In genomic region chr17:15917021-15917438, GRCh38 we compare ENCODE assay signal across 20 cellular contexts. TPM values are rescaled to one million over a fixed set of nuclear protein-coding genes. Genes with fewer than 3 reads are reported as not detected.
DNase-seq lines count a peak whose midpoint lies in the region; ATAC-seq, FAIRE-seq and TF ChIP-seq lines count a peak whose summit lies in the region.
"Had no signal": no experiment of that assay in that cellular context is flagged by ENCODE, and none has a peak within 500 bp of the region (broad histone marks: within the 10 kb centered on the region; RNA-seq: fewer than 3 reads in every experiment).

No MANE protein-coding gene starts in this region.

- in situ Hi-C loops in Panc1 (cut with HindIII; ENCODE audit: low pct_unique_long_range_greater_than_20kb, low sequenced_read_pairs) = no loop called here

- DNase-seq in Panc1 (ENCODE audit: low read depth, low spot score) = no peak
- no peak for DNase-seq in endothelial cell of umbilical vein (ENCODE audit: low read depth, low spot score)
- no peak for DNase-seq in osteoblast (ENCODE audit: insufficient read length, low spot score, missing footprints)
- DNase-seq in suprapubic skin (ENCODE audit: low spot score in 2 of 2) = peak in 1 of 2 donors; percentile 66
- DNase-seq in effector CD4-positive, alpha-beta T cell = no peak
- no peak for DNase-seq in BE2C
- DNase-seq: activated CD4-positive, alpha-beta T cell treated with anti-CD3 and anti-CD28 coated beads for 48 hours; activated gamma-delta T cell; activated T-cell treated with anti-CD3 and anti-CD28 coated beads, Interleukin-2, amount 50 U/mL, for 24 hours; CD4-positive, alpha-beta memory T cell; mammary epithelial cell; NCI-H1694 treated with DMSO at 0.1 percent for 48 hours; NCI-H524; SHP77 treated with DMSO at 0.1 percent for 48 hours; small intestine; stimulated activated CD4-positive, alpha-beta T cell treated with anti-CD3 and anti-CD28 coated beads, Interleukin-1b, Interleukin-23, amount 100 ng/mL, for 48 hours; stimulated activated CD8-positive, alpha-beta memory T cell treated with anti-CD3 and anti-CD28 coated beads, Interleukin-4, amount 100 ng/mL, for 48 hours had no signal

- peaks cover 9% of the 10 kb centered on the region for H3K4me1 ChIP-seq in Panc1 (ENCODE audit: control insufficient read depth, insufficient read depth, low read length)
- H3K4me1 ChIP-seq in endothelial cell of umbilical vein (ENCODE audit: control insufficient read depth, extremely low read depth, insufficient read depth, low read length) = peaks cover 13% of the 10 kb centered on the region
- H3K4me1 ChIP-seq in osteoblast (ENCODE audit: insufficient read depth, low read length) = peaks cover 26% of the 10 kb centered on the region
- peaks cover 7% of the 10 kb centered on the region for H3K4me1 ChIP-seq in suprapubic skin
- peaks cover 2% of the 10 kb centered on the region; the same call in 1 of the 2 replicates for H3K4me1 ChIP-seq in BE2C

- H3K4me3 ChIP-seq in Panc1 (ENCODE audit: low read depth in 2 of 2, low read length in 2 of 2) (no peak overlapping the region), endothelial cell of umbilical vein (replicated peaks in 1 of 3; ENCODE audit: insufficient read depth in 1 of 3, low read depth in 1 of 3, low read length in 3 of 3) (no peak overlapping the region), osteoblast (ENCODE audit: insufficient read depth, low read length) (peak overlapping the region; percentile 60), suprapubic skin (peak overlapping the region; percentile 9), BE2C (ENCODE audit: low read depth, low read length) (no peak overlapping the region)

- whole genome bisulfite sequencing in suprapubic skin = 62% methylated on average over 7 of the region's 20 CpGs

- TF ChIP-seq CTCF in Panc1 (IDR thresholded peaks at IDR 0.05) (no peak), endothelial cell of umbilical vein (IDR thresholded peaks at IDR 0.05; ENCODE audit: extremely low read depth in 1 of 2, insufficient read depth in 1 of 2, low read depth in 1 of 2, low read length in 2 of 2) (no peak), osteoblast (IDR thresholded peaks at IDR 0.05; ENCODE audit: extremely low read depth, low read depth, low read length) (no peak), suprapubic skin (IDR thresholded peaks at IDR 0.05) (no peak), BE2C (IDR thresholded peaks at IDR 0.05; ENCODE audit: low read depth, low read length) (no peak)

- no peak for TF ChIP-seq EP300 in suprapubic skin (IDR thresholded peaks at IDR 0.05)

- H3K9me3 ChIP-seq in Panc1 (ENCODE audit: control insufficient read depth, insufficient read depth, low read depth, low read length) (no peaks in the 10 kb centered on the region; the same call in 1 of the 2 replicates), endothelial cell of umbilical vein (replicated peaks; ENCODE audit: control insufficient read depth, insufficient read depth, low read length) (no peaks in the 10 kb centered on the region), osteoblast (ENCODE audit: low read depth, low read length) (no peaks in the 10 kb centered on the region), suprapubic skin (no peaks in the 10 kb centered on the region), BE2C (no peaks in the 10 kb centered on the region)
- H3K9me3 ChIP-seq: Peyer's patch had no signal

- H3K27ac ChIP-seq in Panc1 (ENCODE audit: low read length) (peak overlapping the region; percentile 29; the same call in 1 of the 2 replicates), endothelial cell of umbilical vein (ENCODE audit: insufficient read depth, low read depth, low read length) (peak overlapping the region; percentile 3), osteoblast (ENCODE audit: low read depth, low read length) (no peak overlapping the region), suprapubic skin (no peak overlapping the region)
- H3K27ac ChIP-seq: epithelial cell of prostate, Peyer's patch had no signal

- H3K36me3 ChIP-seq in Panc1 (ENCODE audit: control insufficient read depth, insufficient read depth, low read length) = no peaks in the 10 kb centered on the region
- no peaks in the 10 kb centered on the region for H3K36me3 ChIP-seq in endothelial cell of umbilical vein (ENCODE audit: control insufficient read depth in 2 of 2, extremely low read depth in 1 of 2, insufficient read depth in 2 of 2, low read length in 2 of 2)
- no peaks in the 10 kb centered on the region for H3K36me3 ChIP-seq in osteoblast (ENCODE audit: insufficient read depth, low read length)
- H3K36me3 ChIP-seq in suprapubic skin = no peaks in the 10 kb centered on the region
- no peaks in the 10 kb centered on the region for H3K36me3 ChIP-seq in BE2C
- H3K36me3 ChIP-seq: Peyer's patch had no signal

- no peak overlapping the region for H3K4me2 ChIP-seq in endothelial cell of umbilical vein (ENCODE audit: insufficient read depth, low read length)
- H3K4me2 ChIP-seq in osteoblast (ENCODE audit: insufficient read depth, low read length) = peak overlapping the region; percentile 79

- no TSS peak for BruUV-seq in Panc1 (replicated peaks; lab: Mats Ljungman, UMichigan)
- no TSS peak for BruUV-seq in endothelial cell of umbilical vein (replicated peaks; lab: Mats Ljungman, UMichigan)

- CTCF ChIA-PET in Panc1 (lab: Charles Lee) (no interaction called here), endothelial cell of umbilical vein (lab: Charles Lee) (no interaction called here)

- no peaks in the 10 kb centered on the region for H4K20me1 ChIP-seq in endothelial cell of umbilical vein (replicated peaks; ENCODE audit: control insufficient read depth, extremely low read depth, insufficient read depth, low read length)
- H4K20me1 ChIP-seq in osteoblast (ENCODE audit: insufficient read depth, low read length) = no peaks in the 10 kb centered on the region

- no peaks in the 10 kb centered on the region for H3K79me2 ChIP-seq in endothelial cell of umbilical vein (ENCODE audit: control insufficient read depth, insufficient read depth, low read length)
- H3K79me2 ChIP-seq in osteoblast (ENCODE audit: insufficient read depth, low read length) = no peaks in the 10 kb centered on the region

- FAIRE-seq in endothelial cell of umbilical vein (lab: Jason Lieb, UNC) = no peak
- FAIRE-seq: small intestine had no signal

- H3K9me1 ChIP-seq in endothelial cell of umbilical vein (replicated peaks; ENCODE audit: control insufficient read depth, extremely low read depth, insufficient read depth, low read length) = no peaks in the 10 kb centered on the region

- no peak overlapping the region for H3K9ac ChIP-seq in endothelial cell of umbilical vein (replicated peaks; ENCODE audit: extremely low read depth, insufficient read depth, low read length)

- no peaks in the 10 kb centered on the region for H3K27me3 ChIP-seq in Panc1 (ENCODE audit: control insufficient read depth, insufficient read depth, low read length)
- H3K27me3 ChIP-seq in endothelial cell of umbilical vein (ENCODE audit: control insufficient read depth in 2 of 2, insufficient read depth in 2 of 2, low read length in 2 of 2) = peaks cover 0 to 6% of the 10 kb centered on the region in 2 experiments
- no peaks in the 10 kb centered on the region for H3K27me3 ChIP-seq in osteoblast (ENCODE audit: insufficient read depth, low read length)
- peaks cover 13% of the 10 kb centered on the region for H3K27me3 ChIP-seq in suprapubic skin
- H3K27me3 ChIP-seq in BE2C = no peaks in the 10 kb centered on the region

- H2AFZ ChIP-seq in endothelial cell of umbilical vein (ENCODE audit: low read depth, low read length) (no peak overlapping the region), osteoblast (ENCODE audit: low read length) (peak overlapping the region; percentile 72)

- dilution Hi-C loops in endothelial cell of umbilical vein (cut with MboI; ENCODE audit: extremely low pct_ligation_motif_present, low sequenced_read_pairs) = no loop called here

- ATAC-seq in Panc1 (no peak), GM19455 (IDR thresholded peaks at IDR 0.05; ENCODE audit: unreplicated experiment) (no peak)

- intact Hi-C loops in Panc1 (cut with micrococcal nuclease; ENCODE audit: unreplicated experiment) = no loop called here
- intact Hi-C loops in endothelial cell of umbilical vein (cut with micrococcal nuclease) = no loop called here

- TF ChIP-seq POLR2A in endothelial cell of umbilical vein (IDR thresholded peaks at IDR 0.05; ENCODE audit: low read depth, low read length) = no peak
- TF ChIP-seq POLR2A in suprapubic skin (IDR thresholded peaks at IDR 0.05) = no peak

- POLR2A ChIA-PET in Panc1 (lab: Charles Lee) = no interaction called here
- POLR2A ChIA-PET in endothelial cell of umbilical vein (lab: Charles Lee) = no interaction called here

TF ChIP-seq in endothelial cell of umbilical vein, 7 proteins besides CTCF, POLR2A, EP300 and RAD21:
- TF ChIP-seq FOS (IDR thresholded peaks at IDR 0.05; ENCODE audit: borderline replicate concordance, insufficient read depth, low read length) = no peak
- TF ChIP-seq EZH2 (IDR thresholded peaks at IDR 0.05; ENCODE audit: borderline replicate concordance, low read depth, low read length, severe bottlenecking) = no peak
- no peak for TF ChIP-seq MYC (IDR thresholded peaks at IDR 0.05; ENCODE audit: low read depth, low read length)
- no peak for TF ChIP-seq GATA2 (IDR thresholded peaks at IDR 0.05; ENCODE audit: insufficient read depth, insufficient read length, low read depth, low read length)
- TF ChIP-seq POLR2AphosphoS5 (IDR thresholded peaks at IDR 0.05; ENCODE audit: insufficient read depth, low read depth, low read length) = no peak
- TF ChIP-seq JUN (IDR thresholded peaks at IDR 0.05; ENCODE audit: borderline replicate concordance, insufficient read depth, insufficient read length, low read depth) = no peak
- TF ChIP-seq, protein P1, sequence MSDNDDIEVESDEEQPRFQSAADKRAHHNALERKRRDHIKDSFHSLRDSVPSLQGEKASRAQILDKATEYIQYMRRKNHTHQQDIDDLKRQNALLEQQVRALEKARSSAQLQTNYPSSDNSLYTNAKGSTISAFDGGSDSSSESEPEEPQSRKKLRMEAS (IDR thresholded peaks at IDR 0.05; ENCODE audit: insufficient read depth, insufficient read length) = no peak

RNA-seq across cellular contexts. Expression of gene ADORA2B, which starts 27.9 kb away (rescaled TPM):
- total RNA-seq in Panc1 (2021; ENCODE audit: unreplicated experiment) (42.7 TPM), endothelial cell of umbilical vein (6.5 and 9.8 TPM in 2 replicates), osteoblast (4.7 and 5.9 TPM in 2 replicates), suprapubic skin (10 to 100 TPM; 35.3 to 55.3 (median 45.5) TPM)
- 35.5 TPM for polyA plus RNA-seq in Panc1 (2012; ENCODE audit: insufficient read length)
- polyA plus RNA-seq in endothelial cell of umbilical vein = 8.8 and 10.1 TPM in 2 replicates
- polyA plus RNA-seq in endothelial cell of umbilical vein (2011; cell fraction: cytosol; rRNA removed) = 5.8 and 6.7 TPM in 2 replicates
- polyA plus RNA-seq in endothelial cell of umbilical vein (2011; cell fraction: nucleus; rRNA removed) = 3.5 and 3.9 TPM in 2 replicates
- 6.9 and 10.7 TPM in 2 replicates for polyA plus RNA-seq in endothelial cell of umbilical vein (2012)
- polyA minus RNA-seq in endothelial cell of umbilical vein = 6.2 and 7.1 TPM in 2 replicates
- polyA minus RNA-seq in endothelial cell of umbilical vein (2011; cell fraction: cytosol; rRNA and poly(A)+ RNA removed) = 0.51 TPM
- polyA minus RNA-seq in endothelial cell of umbilical vein (2011; cell fraction: nucleus; rRNA and poly(A)+ RNA removed) = 3.9 and 4.3 TPM in 2 replicates
- polyA plus RNA-seq in BE2C (2012; ENCODE audit: insufficient read depth, insufficient read length, low read depth) = 1.2 TPM

Comparison
In these comparisons a context has a peak if more than half of its experiments do, and no peak if none do; other contexts are left out.
1. H3K27ac ChIP-seq: peak in Panc1 (single experiment) and endothelial cell of umbilical vein (single experiment); none in osteoblast (single experiment) and suprapubic skin (single experiment).
2. H3K4me3 ChIP-seq: peak in osteoblast (single experiment) and suprapubic skin (single experiment); none in Panc1 (0 of 2), endothelial cell of umbilical vein (0 of 3) and BE2C (single experiment).